ENCODE assay signal across 19 cellular contexts in genomic region chr12:19125325-19125724, GRCh38. TPM values are rescaled to one million over a fixed set of nuclear protein-coding genes. Genes with fewer than 3 reads are reported as not detected.
DNase-seq lines count a peak whose midpoint lies in the region; ATAC-seq and TF ChIP-seq lines count a peak whose summit lies in the region.
"Had no signal": no experiment of that assay in that cellular context is flagged by ENCODE, and none has a peak within 500 bp of the region (broad histone marks: within the 10 kb centered on the region; RNA-seq: fewer than 3 reads in every experiment).

No MANE protein-coding gene starts in this region.

- TF ChIP-seq POLR2A in uterus (IDR thresholded peaks at IDR 0.05), result no peak

- WGBS in aorta, 2 donors, result 90% methylated on average over 5 of the region's 5 CpGs

- ATAC-seq in activated CD4-positive, alpha-beta T cell treated with anti-CD3 and anti-CD28 coated beads for 36 hours, result peak; percentile 60
- ATAC-seq in aorta (ENCODE audit: low FRiP score), result no peak
- ATAC-seq: gastrocnemius medialis, upper lobe of right lung had no signal

- H3K4me3 ChIP-seq in fibroblast of the aortic adventitia (ENCODE audit: low read depth, low read length) (no peak overlapping the region), uterus (no peak overlapping the region), aorta (ENCODE audit: low read length in 2 of 2) (no peak overlapping the region)
- H3K4me3 ChIP-seq: gastrocnemius medialis, upper lobe of right lung had no signal

- H3K27me3 ChIP-seq in uterus (no peaks in the 10 kb centered on the region), aorta (ENCODE audit: control insufficient read depth in 1 of 2, insufficient read depth in 2 of 2, low read length in 1 of 2) (no peaks in the 10 kb centered on the region)
- H3K27me3 ChIP-seq: gastrocnemius medialis, upper lobe of right lung had no signal

- no peaks in the 10 kb centered on the region for H3K4me1 ChIP-seq in uterus
- no peaks in the 10 kb centered on the region for H3K4me1 ChIP-seq in aorta (ENCODE audit: control insufficient read depth in 1 of 2, insufficient read depth in 2 of 2, low read length in 2 of 2)
- H3K4me1 ChIP-seq: gastrocnemius medialis, upper lobe of right lung had no signal

- POLR2A ChIA-PET in activated CD4-positive, alpha-beta T cell treated with anti-CD3 and anti-CD28 coated beads for 36 hours (lab: Charles Lee), result no interaction called here
- POLR2A ChIA-PET in activated CD4-positive, alpha-beta memory T cell treated with anti-CD3 and anti-CD28 coated beads, Interleukin-2, amount 10 ng/mL, durations not matched to agents 7 days and 5 days (lab: Charles Lee), result no interaction called here

- intact Hi-C loops in activated CD4-positive, alpha-beta T cell treated with anti-CD3 and anti-CD28 coated beads for 36 hours (cut with DNase I, micrococcal nuclease), result loop anchor here in 1 of 2 experiments (5.0 to 10.0 kb wide), 2 partner anchors 309 to 427 kb away; partner anchors contain the start of gene AEBP2
- intact Hi-C loops in uterus (cut with DNase I; ENCODE audit: low total_unique reads) (no loop called here), aorta (cut with DNase I) (no loop called here)

- H3K27ac Mint-ChIP-seq in activated CD4-positive, alpha-beta T cell treated with anti-CD3 and anti-CD28 coated beads for 36 hours, result peak overlapping the region; percentile 15
- peak overlapping the region; percentile 58 for H3K27ac Mint-ChIP-seq in activated CD4-positive, alpha-beta memory T cell treated with anti-CD3 and anti-CD28 coated beads, Interleukin-2, amount 10 ng/mL, durations not matched to agents 7 days and 5 days
- H3K27ac Mint-ChIP-seq: CD14-positive monocyte, progenitor cell of endocrine pancreas had no signal

- H3K4me1 Mint-ChIP-seq in activated CD4-positive, alpha-beta T cell treated with anti-CD3 and anti-CD28 coated beads for 36 hours, result peaks cover 6% of the 10 kb centered on the region
- peaks cover 10% of the 10 kb centered on the region for H3K4me1 Mint-ChIP-seq in activated CD4-positive, alpha-beta memory T cell treated with anti-CD3 and anti-CD28 coated beads, Interleukin-2, amount 10 ng/mL, durations not matched to agents 7 days and 5 days

- peaks cover 5% of the 10 kb centered on the region for H3K27me3 Mint-ChIP-seq in activated CD4-positive, alpha-beta T cell treated with anti-CD3 and anti-CD28 coated beads for 36 hours
- no peaks in the 10 kb centered on the region for H3K27me3 Mint-ChIP-seq in activated CD4-positive, alpha-beta memory T cell treated with anti-CD3 and anti-CD28 coated beads, Interleukin-2, amount 10 ng/mL, durations not matched to agents 7 days and 5 days
- H3K27me3 Mint-ChIP-seq: progenitor cell of endocrine pancreas had no signal

- TF ChIP-seq CTCF in fibroblast of the aortic adventitia (IDR thresholded peaks at IDR 0.05; ENCODE audit: insufficient read depth, low read length) (no peak), uterus (IDR thresholded peaks at IDR 0.05) (no peak)

- H3K9me3 ChIP-seq in uterus (peaks cover 0 to 7% of the 10 kb centered on the region in 2 donors), aorta (ENCODE audit: control insufficient read depth, low read length) (no peaks in the 10 kb centered on the region)

- H3K27ac ChIP-seq in uterus, result no peak overlapping the region
- H3K27ac ChIP-seq in aorta (ENCODE audit: low read depth in 1 of 2, low read length in 2 of 2), result no peak overlapping the region
- H3K27ac ChIP-seq: 22Rv1, gastrocnemius medialis, upper lobe of right lung had no signal

- no peak overlapping the region for H3K4me3 Mint-ChIP-seq in activated CD4-positive, alpha-beta T cell treated with anti-CD3 and anti-CD28 coated beads for 36 hours
- peak overlapping the region; percentile 41 for H3K4me3 Mint-ChIP-seq in activated CD4-positive, alpha-beta memory T cell treated with anti-CD3 and anti-CD28 coated beads, Interleukin-2, amount 10 ng/mL, durations not matched to agents 7 days and 5 days
- H3K4me3 Mint-ChIP-seq: CD14-positive monocyte had no signal

- no peak for DNase-seq in activated CD4-positive, alpha-beta T cell treated with anti-CD3 and anti-CD28 coated beads for 36 hours
- no peak for DNase-seq in activated CD4-positive, alpha-beta T cell treated with anti-CD3 and anti-CD28 coated beads, Interleukin-2, amount 50 U/mL, for 4 hours
- DNase-seq in HCEC 1CT (peak; percentile 39), fibroblast of the aortic adventitia (ENCODE audit: low read depth) (peak; percentile 23), uterus (no peak), aorta (no peak), NCI-H345 treated with DMSO at 0.1 percent for 48 hours (lab: John Stamatoyannopoulos, UW; ENCODE audit: unreplicated experiment) (no peak)
- DNase-seq in activated CD4-positive, alpha-beta memory T cell treated with anti-CD3 and anti-CD28 coated beads, Interleukin-2, amount 10 ng/mL, durations not matched to agents 7 days and 5 days, result no peak
- DNase-seq: activated naive CD4-positive, alpha-beta T cell treated with Interleukin-2 at 50 U/mL for 16 hours; DMS79; effector memory CD4-positive, alpha-beta T cell; gastrocnemius medialis; NCI-H1105; NCI-H82; stimulated activated naive CD4-positive, alpha-beta T cell treated with Interleukin-2 at 50 U/mL for 16 hours; upper lobe of right lung had no signal

- CTCF ChIA-PET in activated CD4-positive, alpha-beta T cell treated with anti-CD3 and anti-CD28 coated beads for 36 hours (lab: Charles Lee), result no interaction called here
- CTCF ChIA-PET in activated CD4-positive, alpha-beta memory T cell treated with anti-CD3 and anti-CD28 coated beads, Interleukin-2, amount 10 ng/mL, durations not matched to agents 7 days and 5 days (lab: Charles Lee), result no interaction called here

- peaks cover 11% of the 10 kb centered on the region for H3K9me3 Mint-ChIP-seq in activated CD4-positive, alpha-beta T cell treated with anti-CD3 and anti-CD28 coated beads for 36 hours (ENCODE audit: low read depth)
- peaks cover 11% of the 10 kb centered on the region for H3K9me3 Mint-ChIP-seq in activated CD4-positive, alpha-beta memory T cell treated with anti-CD3 and anti-CD28 coated beads, Interleukin-2, amount 10 ng/mL, durations not matched to agents 7 days and 5 days

- H3K36me3 Mint-ChIP-seq in activated CD4-positive, alpha-beta T cell treated with anti-CD3 and anti-CD28 coated beads for 36 hours (ENCODE audit: low read depth), result no peaks in the 10 kb centered on the region
- peaks cover 6% of the 10 kb centered on the region for H3K36me3 Mint-ChIP-seq in activated CD4-positive, alpha-beta memory T cell treated with anti-CD3 and anti-CD28 coated beads, Interleukin-2, amount 10 ng/mL, durations not matched to agents 7 days and 5 days (ENCODE audit: low read depth)

- no peaks in the 10 kb centered on the region for H3K36me3 ChIP-seq in uterus
- no peaks in the 10 kb centered on the region for H3K36me3 ChIP-seq in aorta (ENCODE audit: control insufficient read depth in 1 of 2, insufficient read depth in 2 of 2, low read length in 1 of 2)
- H3K36me3 ChIP-seq: gastrocnemius medialis, upper lobe of right lung had no signal

RNA-seq across cellular contexts. Expression of gene PLEKHA5, which starts 4.2 kb away (rescaled TPM):
- 1 to 10 TPM; 4.5 to 5.7 TPM for total RNA-seq in activated CD4-positive, alpha-beta T cell treated with anti-CD3 and anti-CD28 coated beads for 36 hours
- total RNA-seq in activated CD4-positive, alpha-beta memory T cell treated with anti-CD3 and anti-CD28 coated beads, Interleukin-2, amount 10 ng/mL, durations not matched to agents 7 days and 5 days, result 10 to 100 TPM; 13.5 to 15.2 TPM
- total RNA-seq in fibroblast of the aortic adventitia (ENCODE audit: low replicate concordance) (22.2 and 40.7 TPM in 2 replicates), uterus (100 to 1,000 TPM in 1 of 4 donors, 10 to 100 TPM in 3; 12.6 to 195 (median 49.6) TPM), aorta (10 to 100 TPM; 24.0 to 56.0 TPM)
- polyA plus RNA-seq in aorta, result 10 to 100 TPM; 11.0 to 13.4 TPM

Comparison
In these comparisons a context has a peak if more than half of its experiments do, and no peak if none do; other contexts are left out.
1. DNase-seq: peak in HCEC 1CT (single experiment) and fibroblast of the aortic adventitia (single experiment); none in activated CD4-positive, alpha-beta T cell treated with anti-CD3 and anti-CD28 coated beads for 36 hours (single experiment), activated CD4-positive, alpha-beta T cell treated with anti-CD3 and anti-CD28 coated beads, Interleukin-2, amount 50 U/mL, for 4 hours (0 of 2), activated CD4-positive, alpha-beta memory T cell treated with anti-CD3 and anti-CD28 coated beads, Interleukin-2, amount 10 ng/mL, durations not matched to agents 7 days and 5 days (single experiment), uterus (0 of 2), aorta (0 of 2) and NCI-H345 treated with DMSO at 0.1 percent for 48 hours (single experiment).